ENCODE assay signal across 2 cellular contexts in the genomic region with DNA sequence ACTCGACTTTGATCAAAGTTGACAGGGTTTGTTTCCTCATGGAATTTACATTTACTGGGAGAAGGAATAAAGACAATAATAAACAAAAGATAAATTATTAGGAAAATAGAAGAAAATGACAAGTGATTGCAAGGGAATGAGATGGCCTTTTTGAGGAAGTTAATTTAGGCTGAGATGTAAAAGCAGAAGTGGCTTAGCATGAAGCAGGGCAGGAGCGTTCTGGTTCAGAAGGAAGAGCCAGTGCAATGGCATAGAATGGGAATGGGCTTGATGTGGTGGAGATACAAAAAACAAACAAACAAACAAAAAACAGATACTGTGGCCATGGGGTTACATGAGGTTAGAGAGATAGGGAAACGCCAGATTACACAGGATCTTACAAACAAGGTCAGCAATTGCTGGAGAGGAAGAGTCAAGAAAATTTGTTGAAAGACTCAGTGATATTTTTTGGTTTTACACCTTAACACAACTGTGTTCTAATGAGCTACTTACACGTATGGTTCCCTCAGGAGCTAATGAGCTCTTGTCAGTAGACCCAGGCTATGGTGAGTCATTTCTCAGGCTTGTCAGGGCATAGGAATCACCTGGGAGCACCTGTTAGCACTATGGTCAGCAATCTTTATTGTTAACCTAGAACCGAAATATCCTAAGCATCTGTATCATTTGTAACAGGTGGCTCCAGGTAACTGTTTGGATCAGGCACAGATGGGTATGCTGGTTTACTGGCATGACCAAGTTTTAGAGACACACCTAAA.
TF ChIP-seq lines count a peak whose summit lies in the region.

No MANE protein-coding gene starts in this region.

TF ChIP-seq in HEK293, 187 proteins besides CTCF, POLR2A, EP300 and RAD21:
- TF ChIP-seq SCRT2 (tag by site-specific recombination; IDR thresholded peaks at IDR 0.05) (peak; percentile 30; the same call in 1 of the 2 replicates), ZNF654 (tag by site-specific recombination; IDR thresholded peaks at IDR 0.05; ENCODE audit: low read depth) (no peak), ZNF324 (tag by site-specific recombination; IDR thresholded peaks at IDR 0.05) (no peak)

TF ChIP-seq in HepG2, 621 proteins besides CTCF, POLR2A, EP300 and RAD21 (continues in another document):
- TF ChIP-seq ZNF577 (CRISPR knock-in tag; IDR thresholded peaks at IDR 0.05; ENCODE audit: borderline replicate concordance, low read depth) (no peak), ZNF660 (CRISPR knock-in tag; IDR thresholded peaks at IDR 0.05; ENCODE audit: borderline replicate concordance, low read depth) (no peak), ERF (CRISPR knock-in tag; IDR thresholded peaks at IDR 0.05) (no peak), FIP1L1 (IDR thresholded peaks at IDR 0.05; ENCODE audit: borderline replicate concordance, insufficient read depth, low read depth, low read length) (no peak), NFE2 (CRISPR knock-in tag; IDR thresholded peaks at IDR 0.05) (no peak), ZFP1 (CRISPR knock-in tag; IDR thresholded peaks at IDR 0.05) (no peak), MTA3 (CRISPR knock-in tag; IDR thresholded peaks at IDR 0.05) (no peak), ZNF550 (CRISPR knock-in tag; IDR thresholded peaks at IDR 0.05; ENCODE audit: borderline replicate concordance) (no peak)
- TF ChIP-seq, protein P1, sequence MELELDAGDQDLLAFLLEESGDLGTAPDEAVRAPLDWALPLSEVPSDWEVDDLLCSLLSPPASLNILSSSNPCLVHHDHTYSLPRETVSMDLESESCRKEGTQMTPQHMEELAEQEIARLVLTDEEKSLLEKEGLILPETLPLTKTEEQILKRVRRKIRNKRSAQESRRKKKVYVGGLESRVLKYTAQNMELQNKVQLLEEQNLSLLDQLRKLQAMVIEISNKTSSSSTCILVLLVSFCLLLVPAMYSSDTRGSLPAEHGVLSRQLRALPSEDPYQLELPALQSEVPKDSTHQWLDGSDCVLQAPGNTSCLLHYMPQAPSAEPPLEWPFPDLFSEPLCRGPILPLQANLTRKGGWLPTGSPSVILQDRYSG (CRISPR knock-in tag; IDR thresholded peaks at IDR 0.05): no peak
- TF ChIP-seq, protein P2, sequence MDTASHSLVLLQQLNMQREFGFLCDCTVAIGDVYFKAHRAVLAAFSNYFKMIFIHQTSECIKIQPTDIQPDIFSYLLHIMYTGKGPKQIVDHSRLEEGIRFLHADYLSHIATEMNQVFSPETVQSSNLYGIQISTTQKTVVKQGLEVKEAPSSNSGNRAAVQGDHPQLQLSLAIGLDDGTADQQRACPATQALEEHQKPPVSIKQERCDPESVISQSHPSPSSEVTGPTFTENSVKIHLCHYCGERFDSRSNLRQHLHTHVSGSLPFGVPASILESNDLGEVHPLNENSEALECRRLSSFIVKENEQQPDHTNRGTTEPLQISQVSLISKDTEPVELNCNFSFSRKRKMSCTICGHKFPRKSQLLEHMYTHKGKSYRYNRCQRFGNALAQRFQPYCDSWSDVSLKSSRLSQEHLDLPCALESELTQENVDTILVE (CRISPR knock-in tag; IDR thresholded peaks at IDR 0.05): no peak
- TF ChIP-seq, protein P3, sequence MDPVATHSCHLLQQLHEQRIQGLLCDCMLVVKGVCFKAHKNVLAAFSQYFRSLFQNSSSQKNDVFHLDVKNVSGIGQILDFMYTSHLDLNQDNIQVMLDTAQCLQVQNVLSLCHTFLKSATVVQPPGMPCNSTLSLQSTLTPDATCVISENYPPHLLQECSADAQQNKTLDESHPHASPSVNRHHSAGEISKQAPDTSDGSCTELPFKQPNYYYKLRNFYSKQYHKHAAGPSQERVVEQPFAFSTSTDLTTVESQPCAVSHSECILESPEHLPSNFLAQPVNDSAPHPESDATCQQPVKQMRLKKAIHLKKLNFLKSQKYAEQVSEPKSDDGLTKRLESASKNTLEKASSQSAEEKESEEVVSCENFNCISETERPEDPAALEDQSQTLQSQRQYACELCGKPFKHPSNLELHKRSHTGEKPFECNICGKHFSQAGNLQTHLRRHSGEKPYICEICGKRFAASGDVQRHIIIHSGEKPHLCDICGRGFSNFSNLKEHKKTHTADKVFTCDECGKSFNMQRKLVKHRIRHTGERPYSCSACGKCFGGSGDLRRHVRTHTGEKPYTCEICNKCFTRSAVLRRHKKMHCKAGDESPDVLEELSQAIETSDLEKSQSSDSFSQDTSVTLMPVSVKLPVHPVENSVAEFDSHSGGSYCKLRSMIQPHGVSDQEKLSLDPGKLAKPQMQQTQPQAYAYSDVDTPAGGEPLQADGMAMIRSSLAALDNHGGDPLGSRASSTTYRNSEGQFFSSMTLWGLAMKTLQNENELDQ (CRISPR knock-in tag; IDR thresholded peaks at IDR 0.05; ENCODE audit: borderline replicate concordance): no peak
- TF ChIP-seq, protein P4, sequence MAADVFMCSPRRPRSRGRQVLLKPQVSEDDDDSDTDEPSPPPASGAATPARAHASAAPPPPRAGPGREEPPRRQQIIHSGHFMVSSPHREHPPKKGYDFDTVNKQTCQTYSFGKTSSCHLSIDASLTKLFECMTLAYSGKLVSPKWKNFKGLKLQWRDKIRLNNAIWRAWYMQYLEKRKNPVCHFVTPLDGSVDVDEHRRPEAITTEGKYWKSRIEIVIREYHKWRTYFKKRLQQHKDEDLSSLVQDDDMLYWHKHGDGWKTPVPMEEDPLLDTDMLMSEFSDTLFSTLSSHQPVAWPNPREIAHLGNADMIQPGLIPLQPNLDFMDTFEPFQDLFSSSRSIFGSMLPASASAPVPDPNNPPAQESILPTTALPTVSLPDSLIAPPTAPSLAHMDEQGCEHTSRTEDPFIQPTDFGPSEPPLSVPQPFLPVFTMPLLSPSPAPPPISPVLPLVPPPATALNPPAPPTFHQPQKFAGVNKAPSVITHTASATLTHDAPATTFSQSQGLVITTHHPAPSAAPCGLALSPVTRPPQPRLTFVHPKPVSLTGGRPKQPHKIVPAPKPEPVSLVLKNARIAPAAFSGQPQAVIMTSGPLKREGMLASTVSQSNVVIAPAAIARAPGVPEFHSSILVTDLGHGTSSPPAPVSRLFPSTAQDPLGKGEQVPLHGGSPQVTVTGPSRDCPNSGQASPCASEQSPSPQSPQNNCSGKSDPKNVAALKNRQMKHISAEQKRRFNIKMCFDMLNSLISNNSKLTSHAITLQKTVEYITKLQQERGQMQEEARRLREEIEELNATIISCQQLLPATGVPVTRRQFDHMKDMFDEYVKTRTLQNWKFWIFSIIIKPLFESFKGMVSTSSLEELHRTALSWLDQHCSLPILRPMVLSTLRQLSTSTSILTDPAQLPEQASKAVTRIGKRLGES (CRISPR knock-in tag; IDR thresholded peaks at IDR 0.05; ENCODE audit: borderline replicate concordance): no peak
- TF ChIP-seq, protein P5, sequence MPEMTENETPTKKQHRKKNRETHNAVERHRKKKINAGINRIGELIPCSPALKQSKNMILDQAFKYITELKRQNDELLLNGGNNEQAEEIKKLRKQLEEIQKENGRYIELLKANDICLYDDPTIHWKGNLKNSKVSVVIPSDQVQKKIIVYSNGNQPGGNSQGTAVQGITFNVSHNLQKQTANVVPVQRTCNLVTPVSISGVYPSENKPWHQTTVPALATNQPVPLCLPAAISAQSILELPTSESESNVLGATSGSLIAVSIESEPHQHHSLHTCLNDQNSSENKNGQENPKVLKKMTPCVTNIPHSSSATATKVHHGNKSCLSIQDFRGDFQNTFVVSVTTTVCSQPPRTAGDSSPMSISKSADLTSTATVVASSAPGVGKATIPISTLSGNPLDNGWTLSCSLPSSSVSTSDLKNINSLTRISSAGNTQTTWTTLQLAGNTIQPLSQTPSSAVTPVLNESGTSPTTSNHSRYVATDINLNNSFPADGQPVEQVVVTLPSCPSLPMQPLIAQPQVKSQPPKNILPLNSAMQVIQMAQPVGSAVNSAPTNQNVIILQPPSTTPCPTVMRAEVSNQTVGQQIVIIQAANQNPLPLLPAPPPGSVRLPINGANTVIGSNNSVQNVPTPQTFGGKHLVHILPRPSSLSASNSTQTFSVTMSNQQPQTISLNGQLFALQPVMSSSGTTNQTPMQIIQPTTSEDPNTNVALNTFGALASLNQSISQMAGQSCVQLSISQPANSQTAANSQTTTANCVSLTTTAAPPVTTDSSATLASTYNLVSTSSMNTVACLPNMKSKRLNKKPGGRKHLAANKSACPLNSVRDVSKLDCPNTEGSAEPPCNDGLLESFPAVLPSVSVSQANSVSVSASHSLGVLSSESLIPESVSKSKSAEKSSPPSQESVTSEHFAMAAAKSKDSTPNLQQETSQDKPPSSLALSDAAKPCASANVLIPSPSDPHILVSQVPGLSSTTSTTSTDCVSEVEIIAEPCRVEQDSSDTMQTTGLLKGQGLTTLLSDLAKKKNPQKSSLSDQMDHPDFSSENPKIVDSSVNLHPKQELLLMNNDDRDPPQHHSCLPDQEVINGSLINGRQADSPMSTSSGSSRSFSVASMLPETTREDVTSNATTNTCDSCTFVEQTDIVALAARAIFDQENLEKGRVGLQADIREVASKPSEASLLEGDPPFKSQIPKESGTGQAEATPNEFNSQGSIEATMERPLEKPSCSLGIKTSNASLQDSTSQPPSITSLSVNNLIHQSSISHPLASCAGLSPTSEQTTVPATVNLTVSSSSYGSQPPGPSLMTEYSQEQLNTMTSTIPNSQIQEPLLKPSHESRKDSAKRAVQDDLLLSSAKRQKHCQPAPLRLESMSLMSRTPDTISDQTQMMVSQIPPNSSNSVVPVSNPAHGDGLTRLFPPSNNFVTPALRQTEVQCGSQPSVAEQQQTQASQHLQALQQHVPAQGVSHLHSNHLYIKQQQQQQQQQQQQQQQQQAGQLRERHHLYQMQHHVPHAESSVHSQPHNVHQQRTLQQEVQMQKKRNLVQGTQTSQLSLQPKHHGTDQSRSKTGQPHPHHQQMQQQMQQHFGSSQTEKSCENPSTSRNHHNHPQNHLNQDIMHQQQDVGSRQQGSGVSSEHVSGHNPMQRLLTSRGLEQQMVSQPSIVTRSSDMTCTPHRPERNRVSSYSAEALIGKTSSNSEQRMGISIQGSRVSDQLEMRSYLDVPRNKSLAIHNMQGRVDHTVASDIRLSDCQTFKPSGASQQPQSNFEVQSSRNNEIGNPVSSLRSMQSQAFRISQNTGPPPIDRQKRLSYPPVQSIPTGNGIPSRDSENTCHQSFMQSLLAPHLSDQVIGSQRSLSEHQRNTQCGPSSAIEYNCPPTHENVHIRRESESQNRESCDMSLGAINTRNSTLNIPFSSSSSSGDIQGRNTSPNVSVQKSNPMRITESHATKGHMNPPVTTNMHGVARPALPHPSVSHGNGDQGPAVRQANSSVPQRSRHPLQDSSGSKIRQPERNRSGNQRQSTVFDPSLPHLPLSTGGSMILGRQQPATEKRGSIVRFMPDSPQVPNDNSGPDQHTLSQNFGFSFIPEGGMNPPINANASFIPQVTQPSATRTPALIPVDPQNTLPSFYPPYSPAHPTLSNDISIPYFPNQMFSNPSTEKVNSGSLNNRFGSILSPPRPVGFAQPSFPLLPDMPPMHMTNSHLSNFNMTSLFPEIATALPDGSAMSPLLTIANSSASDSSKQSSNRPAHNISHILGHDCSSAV (CRISPR knock-in tag; IDR thresholded peaks at IDR 0.05; ENCODE audit: borderline replicate concordance): no peak
- TF ChIP-seq, protein P6, sequence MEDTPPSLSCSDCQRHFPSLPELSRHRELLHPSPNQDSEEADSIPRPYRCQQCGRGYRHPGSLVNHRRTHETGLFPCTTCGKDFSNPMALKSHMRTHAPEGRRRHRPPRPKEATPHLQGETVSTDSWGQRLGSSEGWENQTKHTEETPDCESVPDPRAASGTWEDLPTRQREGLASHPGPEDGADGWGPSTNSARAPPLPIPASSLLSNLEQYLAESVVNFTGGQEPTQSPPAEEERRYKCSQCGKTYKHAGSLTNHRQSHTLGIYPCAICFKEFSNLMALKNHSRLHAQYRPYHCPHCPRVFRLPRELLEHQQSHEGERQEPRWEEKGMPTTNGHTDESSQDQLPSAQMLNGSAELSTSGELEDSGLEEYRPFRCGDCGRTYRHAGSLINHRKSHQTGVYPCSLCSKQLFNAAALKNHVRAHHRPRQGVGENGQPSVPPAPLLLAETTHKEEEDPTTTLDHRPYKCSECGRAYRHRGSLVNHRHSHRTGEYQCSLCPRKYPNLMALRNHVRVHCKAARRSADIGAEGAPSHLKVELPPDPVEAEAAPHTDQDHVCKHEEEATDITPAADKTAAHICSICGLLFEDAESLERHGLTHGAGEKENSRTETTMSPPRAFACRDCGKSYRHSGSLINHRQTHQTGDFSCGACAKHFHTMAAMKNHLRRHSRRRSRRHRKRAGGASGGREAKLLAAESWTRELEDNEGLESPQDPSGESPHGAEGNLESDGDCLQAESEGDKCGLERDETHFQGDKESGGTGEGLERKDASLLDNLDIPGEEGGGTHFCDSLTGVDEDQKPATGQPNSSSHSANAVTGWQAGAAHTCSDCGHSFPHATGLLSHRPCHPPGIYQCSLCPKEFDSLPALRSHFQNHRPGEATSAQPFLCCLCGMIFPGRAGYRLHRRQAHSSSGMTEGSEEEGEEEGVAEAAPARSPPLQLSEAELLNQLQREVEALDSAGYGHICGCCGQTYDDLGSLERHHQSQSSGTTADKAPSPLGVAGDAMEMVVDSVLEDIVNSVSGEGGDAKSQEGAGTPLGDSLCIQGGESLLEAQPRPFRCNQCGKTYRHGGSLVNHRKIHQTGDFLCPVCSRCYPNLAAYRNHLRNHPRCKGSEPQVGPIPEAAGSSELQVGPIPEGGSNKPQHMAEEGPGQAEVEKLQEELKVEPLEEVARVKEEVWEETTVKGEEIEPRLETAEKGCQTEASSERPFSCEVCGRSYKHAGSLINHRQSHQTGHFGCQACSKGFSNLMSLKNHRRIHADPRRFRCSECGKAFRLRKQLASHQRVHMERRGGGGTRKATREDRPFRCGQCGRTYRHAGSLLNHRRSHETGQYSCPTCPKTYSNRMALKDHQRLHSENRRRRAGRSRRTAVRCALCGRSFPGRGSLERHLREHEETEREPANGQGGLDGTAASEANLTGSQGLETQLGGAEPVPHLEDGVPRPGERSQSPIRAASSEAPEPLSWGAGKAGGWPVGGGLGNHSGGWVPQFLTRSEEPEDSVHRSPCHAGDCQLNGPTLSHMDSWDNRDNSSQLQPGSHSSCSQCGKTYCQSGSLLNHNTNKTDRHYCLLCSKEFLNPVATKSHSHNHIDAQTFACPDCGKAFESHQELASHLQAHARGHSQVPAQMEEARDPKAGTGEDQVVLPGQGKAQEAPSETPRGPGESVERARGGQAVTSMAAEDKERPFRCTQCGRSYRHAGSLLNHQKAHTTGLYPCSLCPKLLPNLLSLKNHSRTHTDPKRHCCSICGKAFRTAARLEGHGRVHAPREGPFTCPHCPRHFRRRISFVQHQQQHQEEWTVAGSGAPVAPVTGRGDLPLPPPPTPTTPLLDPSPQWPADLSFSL (CRISPR knock-in tag; IDR thresholded peaks at IDR 0.05): no peak
- TF ChIP-seq, protein P7, sequence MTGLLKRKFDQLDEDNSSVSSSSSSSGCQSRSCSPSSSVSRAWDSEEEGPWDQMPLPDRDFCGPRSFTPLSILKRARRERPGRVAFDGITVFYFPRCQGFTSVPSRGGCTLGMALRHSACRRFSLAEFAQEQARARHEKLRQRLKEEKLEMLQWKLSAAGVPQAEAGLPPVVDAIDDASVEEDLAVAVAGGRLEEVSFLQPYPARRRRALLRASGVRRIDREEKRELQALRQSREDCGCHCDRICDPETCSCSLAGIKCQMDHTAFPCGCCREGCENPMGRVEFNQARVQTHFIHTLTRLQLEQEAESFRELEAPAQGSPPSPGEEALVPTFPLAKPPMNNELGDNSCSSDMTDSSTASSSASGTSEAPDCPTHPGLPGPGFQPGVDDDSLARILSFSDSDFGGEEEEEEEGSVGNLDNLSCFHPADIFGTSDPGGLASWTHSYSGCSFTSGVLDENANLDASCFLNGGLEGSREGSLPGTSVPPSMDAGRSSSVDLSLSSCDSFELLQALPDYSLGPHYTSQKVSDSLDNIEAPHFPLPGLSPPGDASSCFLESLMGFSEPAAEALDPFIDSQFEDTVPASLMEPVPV (CRISPR knock-in tag; IDR thresholded peaks at IDR 0.05): no peak
- TF ChIP-seq, protein P8, sequence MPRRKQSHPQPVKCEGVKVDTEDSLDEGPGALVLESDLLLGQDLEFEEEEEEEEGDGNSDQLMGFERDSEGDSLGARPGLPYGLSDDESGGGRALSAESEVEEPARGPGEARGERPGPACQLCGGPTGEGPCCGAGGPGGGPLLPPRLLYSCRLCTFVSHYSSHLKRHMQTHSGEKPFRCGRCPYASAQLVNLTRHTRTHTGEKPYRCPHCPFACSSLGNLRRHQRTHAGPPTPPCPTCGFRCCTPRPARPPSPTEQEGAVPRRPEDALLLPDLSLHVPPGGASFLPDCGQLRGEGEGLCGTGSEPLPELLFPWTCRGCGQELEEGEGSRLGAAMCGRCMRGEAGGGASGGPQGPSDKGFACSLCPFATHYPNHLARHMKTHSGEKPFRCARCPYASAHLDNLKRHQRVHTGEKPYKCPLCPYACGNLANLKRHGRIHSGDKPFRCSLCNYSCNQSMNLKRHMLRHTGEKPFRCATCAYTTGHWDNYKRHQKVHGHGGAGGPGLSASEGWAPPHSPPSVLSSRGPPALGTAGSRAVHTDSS (CRISPR knock-in tag; conservative IDR thresholded peaks at IDR 0.05): no peak
